In the genomic region with DNA sequence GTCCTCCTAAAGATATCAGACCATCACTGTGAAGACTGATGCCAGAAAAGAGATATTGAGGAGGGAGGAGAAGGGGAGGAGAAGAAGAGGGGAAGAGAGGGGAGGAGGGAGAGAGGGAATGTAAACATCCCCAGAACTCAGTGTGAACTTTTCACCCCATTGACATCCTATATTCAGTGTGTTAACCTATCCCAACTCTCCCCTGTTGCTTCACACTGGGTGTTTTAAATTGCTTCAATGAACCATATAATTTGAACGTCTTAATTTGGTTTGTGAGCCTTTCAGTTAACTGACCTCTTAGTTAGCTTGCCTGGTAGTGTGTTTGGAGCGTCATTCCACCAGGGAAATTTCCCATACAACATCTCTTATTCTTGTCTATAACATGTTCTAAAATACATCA, we compare ENCODE assay signal across 1 cellular context.
A peak's percentile ranks its signal among the peaks of the same experiment; 100 is the strongest.
TF ChIP-seq lines count a peak whose summit lies in the region.

No MANE protein-coding gene starts in this region.

TF ChIP-seq in HEK293, 187 proteins besides CTCF, POLR2A, EP300 and RAD21 (continued from another document):
- TF ChIP-seq PRDM4 (tag by site-specific recombination; IDR thresholded peaks at IDR 0.05) (no peak), ZNF521 (tag by site-specific recombination; IDR thresholded peaks at IDR 0.05) (no peak), SP7 (tag by site-specific recombination; IDR thresholded peaks at IDR 0.05) (peak; percentile 55; the same call in 1 of the 2 replicates), ZNF184 (tag by site-specific recombination; IDR thresholded peaks at IDR 0.05) (no peak), ZNF324 (tag by site-specific recombination; IDR thresholded peaks at IDR 0.05) (no peak), BCL11B (tag by site-specific recombination; IDR thresholded peaks at IDR 0.05; ENCODE audit: low read depth) (no peak), ZNF362 (tag by site-specific recombination; IDR thresholded peaks at IDR 0.05) (no peak), SCRT2 (tag by site-specific recombination; IDR thresholded peaks at IDR 0.05) (no peak), ZBTB6 (tag by site-specific recombination; IDR thresholded peaks at IDR 0.05) (no peak), ATF2 (tag by site-specific recombination; IDR thresholded peaks at IDR 0.05; ENCODE audit: low read depth) (no peak), ZIC2 (tag by site-specific recombination; IDR thresholded peaks at IDR 0.05) (peak; percentile 68), ZNF18 (tag by site-specific recombination; IDR thresholded peaks at IDR 0.05) (peak; percentile 42; the same call in 1 of the 2 replicates), ZSCAN16 (tag by site-specific recombination; IDR thresholded peaks at IDR 0.05) (peak; percentile 35; the same call in 1 of the 2 replicates), RBAK (tag by site-specific recombination; IDR thresholded peaks at IDR 0.05) (no peak), WT1 (tag by site-specific recombination; IDR thresholded peaks at IDR 0.05) (0 out of 2 replicates have a peak, but pooled peaks have one; percentile 34), ZNF10 (tag by site-specific recombination; IDR thresholded peaks at IDR 0.05) (no peak), ZNF391 (tag by site-specific recombination; IDR thresholded peaks at IDR 0.05; ENCODE audit: borderline replicate concordance, low read depth) (no peak), HOXC10 (CRISPR knock-in tag; IDR thresholded peaks at IDR 0.05) (no peak), OSR2 (tag by site-specific recombination; IDR thresholded peaks at IDR 0.05) (no peak), ZNF426 (tag by site-specific recombination; IDR thresholded peaks at IDR 0.05) (no peak), ZNF747 (tag by site-specific recombination; IDR thresholded peaks at IDR 0.05) (no peak), ZNF248 (tag by site-specific recombination; IDR thresholded peaks at IDR 0.05) (no peak), ZSCAN30 (tag by site-specific recombination; IDR thresholded peaks at IDR 0.05) (no peak), ZBTB20 (tag by site-specific recombination; IDR thresholded peaks at IDR 0.05) (no peak), ZNF670 (tag by site-specific recombination; IDR thresholded peaks at IDR 0.05; ENCODE audit: low read depth) (no peak)
- TF ChIP-seq, protein P1, sequence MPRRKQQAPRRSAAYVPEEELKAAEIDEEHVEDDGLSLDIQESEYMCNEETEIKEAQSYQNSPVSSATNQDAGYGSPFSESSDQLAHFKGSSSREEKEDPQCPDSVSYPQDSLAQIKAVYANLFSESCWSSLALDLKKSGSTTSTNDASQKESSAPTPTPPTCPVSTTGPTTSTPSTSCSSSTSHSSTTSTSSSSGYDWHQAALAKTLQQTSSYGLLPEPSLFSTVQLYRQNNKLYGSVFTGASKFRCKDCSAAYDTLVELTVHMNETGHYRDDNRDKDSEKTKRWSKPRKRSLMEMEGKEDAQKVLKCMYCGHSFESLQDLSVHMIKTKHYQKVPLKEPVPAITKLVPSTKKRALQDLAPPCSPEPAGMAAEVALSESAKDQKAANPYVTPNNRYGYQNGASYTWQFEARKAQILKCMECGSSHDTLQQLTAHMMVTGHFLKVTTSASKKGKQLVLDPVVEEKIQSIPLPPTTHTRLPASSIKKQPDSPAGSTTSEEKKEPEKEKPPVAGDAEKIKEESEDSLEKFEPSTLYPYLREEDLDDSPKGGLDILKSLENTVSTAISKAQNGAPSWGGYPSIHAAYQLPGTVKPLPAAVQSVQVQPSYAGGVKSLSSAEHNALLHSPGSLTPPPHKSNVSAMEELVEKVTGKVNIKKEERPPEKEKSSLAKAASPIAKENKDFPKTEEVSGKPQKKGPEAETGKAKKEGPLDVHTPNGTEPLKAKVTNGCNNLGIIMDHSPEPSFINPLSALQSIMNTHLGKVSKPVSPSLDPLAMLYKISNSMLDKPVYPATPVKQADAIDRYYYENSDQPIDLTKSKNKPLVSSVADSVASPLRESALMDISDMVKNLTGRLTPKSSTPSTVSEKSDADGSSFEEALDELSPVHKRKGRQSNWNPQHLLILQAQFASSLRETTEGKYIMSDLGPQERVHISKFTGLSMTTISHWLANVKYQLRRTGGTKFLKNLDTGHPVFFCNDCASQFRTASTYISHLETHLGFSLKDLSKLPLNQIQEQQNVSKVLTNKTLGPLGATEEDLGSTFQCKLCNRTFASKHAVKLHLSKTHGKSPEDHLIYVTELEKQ (tag by site-specific recombination; IDR thresholded peaks at IDR 0.05; ENCODE audit: borderline replicate concordance) = no peak
- TF ChIP-seq, protein P2, sequence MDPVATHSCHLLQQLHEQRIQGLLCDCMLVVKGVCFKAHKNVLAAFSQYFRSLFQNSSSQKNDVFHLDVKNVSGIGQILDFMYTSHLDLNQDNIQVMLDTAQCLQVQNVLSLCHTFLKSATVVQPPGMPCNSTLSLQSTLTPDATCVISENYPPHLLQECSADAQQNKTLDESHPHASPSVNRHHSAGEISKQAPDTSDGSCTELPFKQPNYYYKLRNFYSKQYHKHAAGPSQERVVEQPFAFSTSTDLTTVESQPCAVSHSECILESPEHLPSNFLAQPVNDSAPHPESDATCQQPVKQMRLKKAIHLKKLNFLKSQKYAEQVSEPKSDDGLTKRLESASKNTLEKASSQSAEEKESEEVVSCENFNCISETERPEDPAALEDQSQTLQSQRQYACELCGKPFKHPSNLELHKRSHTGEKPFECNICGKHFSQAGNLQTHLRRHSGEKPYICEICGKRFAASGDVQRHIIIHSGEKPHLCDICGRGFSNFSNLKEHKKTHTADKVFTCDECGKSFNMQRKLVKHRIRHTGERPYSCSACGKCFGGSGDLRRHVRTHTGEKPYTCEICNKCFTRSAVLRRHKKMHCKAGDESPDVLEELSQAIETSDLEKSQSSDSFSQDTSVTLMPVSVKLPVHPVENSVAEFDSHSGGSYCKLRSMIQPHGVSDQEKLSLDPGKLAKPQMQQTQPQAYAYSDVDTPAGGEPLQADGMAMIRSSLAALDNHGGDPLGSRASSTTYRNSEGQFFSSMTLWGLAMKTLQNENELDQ (tag by site-specific recombination; IDR thresholded peaks at IDR 0.05; ENCODE audit: low read depth) = no peak
- TF ChIP-seq, protein P3, sequence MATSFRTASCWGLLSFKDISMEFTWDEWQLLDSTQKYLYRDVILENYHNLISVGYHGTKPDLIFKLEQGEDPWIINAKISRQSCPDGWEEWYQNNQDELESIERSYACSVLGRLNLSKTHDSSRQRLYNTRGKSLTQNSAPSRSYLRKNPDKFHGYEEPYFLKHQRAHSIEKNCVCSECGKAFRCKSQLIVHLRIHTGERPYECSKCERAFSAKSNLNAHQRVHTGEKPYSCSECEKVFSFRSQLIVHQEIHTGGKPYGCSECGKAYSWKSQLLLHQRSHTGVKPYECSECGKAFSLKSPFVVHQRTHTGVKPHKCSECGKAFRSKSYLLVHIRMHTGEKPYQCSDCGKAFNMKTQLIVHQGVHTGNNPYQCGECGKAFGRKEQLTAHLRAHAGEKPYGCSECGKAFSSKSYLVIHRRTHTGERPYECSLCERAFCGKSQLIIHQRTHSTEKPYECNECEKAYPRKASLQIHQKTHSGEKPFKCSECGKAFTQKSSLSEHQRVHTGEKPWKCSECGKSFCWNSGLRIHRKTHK (tag by site-specific recombination; IDR thresholded peaks at IDR 0.05) = no peak
- TF ChIP-seq, protein P4, sequence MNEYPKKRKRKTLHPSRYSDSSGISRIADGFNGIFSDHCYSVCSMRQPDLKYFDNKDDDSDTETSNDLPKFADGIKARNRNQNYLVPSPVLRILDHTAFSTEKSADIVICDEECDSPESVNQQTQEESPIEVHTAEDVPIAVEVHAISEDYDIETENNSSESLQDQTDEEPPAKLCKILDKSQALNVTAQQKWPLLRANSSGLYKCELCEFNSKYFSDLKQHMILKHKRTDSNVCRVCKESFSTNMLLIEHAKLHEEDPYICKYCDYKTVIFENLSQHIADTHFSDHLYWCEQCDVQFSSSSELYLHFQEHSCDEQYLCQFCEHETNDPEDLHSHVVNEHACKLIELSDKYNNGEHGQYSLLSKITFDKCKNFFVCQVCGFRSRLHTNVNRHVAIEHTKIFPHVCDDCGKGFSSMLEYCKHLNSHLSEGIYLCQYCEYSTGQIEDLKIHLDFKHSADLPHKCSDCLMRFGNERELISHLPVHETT (tag by site-specific recombination; IDR thresholded peaks at IDR 0.05) = no peak
